In the genomic region with DNA sequence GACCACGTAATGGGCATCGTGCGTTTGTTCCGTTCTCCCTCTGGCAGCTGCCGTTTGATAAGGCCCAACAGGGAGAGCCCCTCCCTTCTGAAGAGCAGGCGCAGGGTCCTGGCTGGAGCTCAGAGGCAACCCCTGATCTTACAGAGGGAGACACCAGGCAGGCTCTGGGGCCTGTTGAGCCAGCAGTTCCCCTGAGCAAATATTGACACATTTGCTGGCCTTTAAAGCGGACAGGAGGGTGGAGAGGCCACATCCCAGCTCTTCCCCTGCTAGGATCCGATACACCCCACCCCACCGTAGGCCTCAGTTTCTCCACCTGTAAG, we compare ENCODE assay signal across 8 cellular contexts. TPM values are rescaled to one million over a fixed set of nuclear protein-coding genes. Genes with fewer than 3 reads are reported as not detected.
DNase-seq lines count a peak whose midpoint lies in the region; ATAC-seq, FAIRE-seq and TF ChIP-seq lines count a peak whose summit lies in the region.

No MANE protein-coding gene starts in this region.

- no peaks in the 10 kb centered on the region for H3K9me3 ChIP-seq in fibroblast of lung (ENCODE audit: control insufficient read depth, insufficient read depth, low read depth, low read length)

- H3K4me1 Mint-ChIP-seq in stimulated activated naive CD8-positive, alpha-beta T cell treated with anti-CD3 and anti-CD28 coated beads, Interleukin-15, Interleukin-2, amounts not matched to agents 100 ng/mL and 50 ng/mL, for 24 hours (ENCODE audit: low read depth), result peaks cover 41% of the 10 kb centered on the region

- peak; percentile 37 for DNase-seq in NCI-H146 (lab: John Stamatoyannopoulos, UW)
- no peak for DNase-seq in NCI-H146 treated with DMSO at 0.1 percent for 48 hours (lab: John Stamatoyannopoulos, UW; ENCODE audit: unreplicated experiment)
- DNase-seq in RPMI7951 (ENCODE audit: low read depth), result peak; percentile 7
- no peak for DNase-seq in fibroblast of lung (ENCODE audit: low read depth in 2 of 2)
- DNase-seq in effector CD8-positive, alpha-beta T cell (lab: John Stamatoyannopoulos, UW), result no peak
- no peak for DNase-seq in D721Med (ENCODE audit: insufficient read length, low spot score)

- peak overlapping the region; percentile 71 for H3K27ac Mint-ChIP-seq in stimulated activated naive CD8-positive, alpha-beta T cell treated with anti-CD3 and anti-CD28 coated beads, Interleukin-15, Interleukin-2, amounts not matched to agents 100 ng/mL and 50 ng/mL, for 24 hours

- no peak for TF ChIP-seq CTCF in fibroblast of lung (conservative IDR thresholded peaks at IDR 0.05 in 1 of 2, IDR thresholded peaks at IDR 0.05 in 1 of 2; ENCODE audit: low read depth in 1 of 2, low read length in 2 of 2)
- no peak for TF ChIP-seq CTCF in D721Med (IDR thresholded peaks at IDR 0.05; ENCODE audit: insufficient read depth, missing control alignments)

- peaks cover 23% of the 10 kb centered on the region for H3K4me1 ChIP-seq in fibroblast of lung (ENCODE audit: control insufficient read depth, extremely low read depth, insufficient read depth, low read length)

- no peaks in the 10 kb centered on the region for H3K27me3 ChIP-seq in fibroblast of lung (ENCODE audit: control insufficient read depth, insufficient read depth, low read length)

- no peak overlapping the region for H3K27ac ChIP-seq in fibroblast of lung (ENCODE audit: insufficient read depth, low read length)

- peak overlapping the region; percentile 97 for H2AFZ ChIP-seq in fibroblast of lung (ENCODE audit: low read length)

- H4K20me1 ChIP-seq in fibroblast of lung (ENCODE audit: control insufficient read depth, extremely low read depth, insufficient read depth, low read length), result no peaks in the 10 kb centered on the region

- H3K36me3 ChIP-seq in fibroblast of lung (ENCODE audit: control insufficient read depth, insufficient read depth, low read length), result no peaks in the 10 kb centered on the region

- H3K4me3 ChIP-seq in fibroblast of lung (replicated peaks in 1 of 4; ENCODE audit: control extremely low read depth in 1 of 4, insufficient read depth in 1 of 4, low read depth in 3 of 4, low read length in 4 of 4), result peak overlapping the region in 3 of 4 experiments; percentile 15 to 74 (median 28)

- peak overlapping the region; percentile 86 for H3K4me3 Mint-ChIP-seq in stimulated activated naive CD8-positive, alpha-beta T cell treated with anti-CD3 and anti-CD28 coated beads, Interleukin-15, Interleukin-2, amounts not matched to agents 100 ng/mL and 50 ng/mL, for 24 hours

- H3K4me2 ChIP-seq in fibroblast of lung (ENCODE audit: extremely low read depth, insufficient read depth, low read length), result peak overlapping the region; percentile 51

- H3K79me2 ChIP-seq in fibroblast of lung (ENCODE audit: control insufficient read depth, insufficient read depth, low read length), result no peaks in the 10 kb centered on the region

- FAIRE-seq in D721Med (lab: Jason Lieb, UNC), result no peak

- H3K9ac ChIP-seq in fibroblast of lung (ENCODE audit: insufficient read depth, low read length), result peak overlapping the region; percentile 24

- no peaks in the 10 kb centered on the region for H3K9me3 Mint-ChIP-seq in stimulated activated naive CD8-positive, alpha-beta T cell treated with anti-CD3 and anti-CD28 coated beads, Interleukin-15, Interleukin-2, amounts not matched to agents 100 ng/mL and 50 ng/mL, for 24 hours

- H3K27me3 Mint-ChIP-seq in stimulated activated naive CD8-positive, alpha-beta T cell treated with anti-CD3 and anti-CD28 coated beads, Interleukin-15, Interleukin-2, amounts not matched to agents 100 ng/mL and 50 ng/mL, for 24 hours, result no peaks in the 10 kb centered on the region

- H3K36me3 Mint-ChIP-seq in stimulated activated naive CD8-positive, alpha-beta T cell treated with anti-CD3 and anti-CD28 coated beads, Interleukin-15, Interleukin-2, amounts not matched to agents 100 ng/mL and 50 ng/mL, for 24 hours (ENCODE audit: low read depth), result no peaks in the 10 kb centered on the region

- no peak for ATAC-seq in GM19463 (IDR thresholded peaks at IDR 0.05; ENCODE audit: unreplicated experiment)

RNA-seq across cellular contexts. Expression of gene C1QTNF6, which starts 11.8 kb away (rescaled TPM):
- total RNA-seq in RPMI7951 (2014; rRNA removed; shearing (Covaris generic)), result 2.0 and 2.2 TPM in 2 replicates
- 3.5 and 4.6 TPM in 2 replicates for total RNA-seq in fibroblast of lung
- polyA plus RNA-seq in fibroblast of lung, result 3.0 and 7.4 TPM in 2 replicates
- 3.4 and 9.0 TPM in 2 replicates for polyA plus RNA-seq in fibroblast of lung (2012)
- 2.7 and 13.4 TPM in 2 replicates for polyA minus RNA-seq in fibroblast of lung (ENCODE audit: low replicate concordance)

RNA-seq across cellular contexts. Expression of gene SSTR3, which starts 12.5 kb away (rescaled TPM):
- not detected in 2 replicates for total RNA-seq in RPMI7951 (2014; rRNA removed; shearing (Covaris generic))
- not detected in 2 replicates for total RNA-seq in fibroblast of lung
- polyA plus RNA-seq in fibroblast of lung, result not detected in 2 replicates
- polyA plus RNA-seq in fibroblast of lung (2012), result not detected in 2 replicates
- not detected in 2 replicates for polyA minus RNA-seq in fibroblast of lung (ENCODE audit: low replicate concordance)

RNA-seq across cellular contexts. Expression of gene RAC2, which starts 44.3 kb away (rescaled TPM):
- total RNA-seq in RPMI7951 (2014; rRNA removed; shearing (Covaris generic)), result 138 and 151 TPM in 2 replicates
- 1.5 and 2.1 TPM in 2 replicates for total RNA-seq in fibroblast of lung
- polyA plus RNA-seq in fibroblast of lung, result 10.5 and 10.9 TPM in 2 replicates
- 20.8 and 21.7 TPM in 2 replicates for polyA plus RNA-seq in fibroblast of lung (2012)
- polyA minus RNA-seq in fibroblast of lung (ENCODE audit: low replicate concordance), result 47.3 and 61.6 TPM in 2 replicates

RNA-seq across cellular contexts. Expression of gene IL2RB, which starts 50.1 kb away (rescaled TPM):
- 0.10 TPM in 1 of 2 replicates, not detected in the other for total RNA-seq in RPMI7951 (2014; rRNA removed; shearing (Covaris generic))
- total RNA-seq in fibroblast of lung, result not detected in 2 replicates
- 0.03 and 0.07 TPM in 2 replicates for polyA plus RNA-seq in fibroblast of lung
- polyA plus RNA-seq in fibroblast of lung (2012), result 0.42 TPM in 1 of 2 replicates, not detected in the other
- not detected in 2 replicates for polyA minus RNA-seq in fibroblast of lung (ENCODE audit: low replicate concordance)

Comparison
In these comparisons a context has a peak if more than half of its experiments do, and no peak if none do; other contexts are left out.
1. DNase-seq: peak in NCI-H146 (single experiment) and RPMI7951 (single experiment); none in NCI-H146 treated with DMSO at 0.1 percent for 48 hours (single experiment), fibroblast of lung (0 of 2), effector CD8-positive, alpha-beta T cell (single experiment) and D721Med (single experiment).
2. RNA of gene RAC2, which starts 44.3 kb away (total RNA-seq): 138 to 151 TPM in RPMI7951; 1.5 to 2.1 TPM in fibroblast of lung; every median in the first group is over 10 times any median in the second.